Comparison of ENCODE assay signal across 22 cellular contexts in genomic region chr14:93861846-93862641, GRCh38.
DNase-seq lines count a peak whose midpoint lies in the region; ATAC-seq and TF ChIP-seq lines count a peak whose summit lies in the region.
"Had no signal": no experiment of that assay in that cellular context is flagged by ENCODE, and none has a peak within 500 bp of the region (broad histone marks: within the 10 kb centered on the region; RNA-seq: fewer than 3 reads in every experiment).

No MANE protein-coding gene starts in this region.

- no peaks in the 10 kb centered on the region for H3K9me3 ChIP-seq in hepatocyte (ENCODE audit: low read depth)
- H3K9me3 ChIP-seq: HAP-1, SJSA1 had no signal

- no peaks in the 10 kb centered on the region for H3K36me3 ChIP-seq in hepatocyte (replicated peaks; ENCODE audit: insufficient read depth, low read depth)
- no peaks in the 10 kb centered on the region for H3K36me3 ChIP-seq in urinary bladder (ENCODE audit: insufficient read depth)
- H3K36me3 ChIP-seq: HAP-1, SJSA1 had no signal

- DNase-seq in D341Med (ENCODE audit: low spot score) (peak; percentile 59), NCI-H82 treated with DMSO at 0.1 percent for 48 hours (lab: John Stamatoyannopoulos, UW; ENCODE audit: unreplicated experiment) (peak; percentile 62), hepatocyte (ENCODE audit: low spot score) (no peak), T-helper 2 cell (no peak)
- DNase-seq in stimulated activated CD4-positive, alpha-beta T cell treated with anti-CD3 and anti-CD28 coated beads, Interleukin-2, amount 100 ng/mL, for 48 hours: no peak
- DNase-seq: CD4-positive, CD25-positive, alpha-beta regulatory T cell; DMS53; HFFc6; KBM-7; MV-4-11; NCI-H1105; NCI-H1436 treated with DMSO at 0.1 percent for 48 hours; NCI-H187 treated with DMSO at 0.1 percent for 48 hours; NCI-H345; NCI-H526; Right ventricle myocardium superior; RPMI8226 had no signal

- no peak overlapping the region for H3K4me2 ChIP-seq in hepatocyte
- H3K4me2 ChIP-seq: GM23338 had no signal

- no peaks in the 10 kb centered on the region for H3K27me3 ChIP-seq in hepatocyte
- H3K27me3 ChIP-seq: SJSA1 had no signal

- ATAC-seq in HG02798 (IDR thresholded peaks at IDR 0.05; ENCODE audit: poor library complexity, unreplicated experiment): no peak
- ATAC-seq: GM23338 had no signal

- H3K4me3 ChIP-seq in hepatocyte (no peak overlapping the region), urinary bladder (ENCODE audit: low read depth, low read length) (no peak overlapping the region)
- H3K4me3 ChIP-seq: GM23338, HAP-1, SJSA1 had no signal

- 63% methylated on average over 8 of the region's 8 CpGs for WGBS in hepatocyte (ENCODE audit: low lambda C conversion rate, missing lambda C conversion rate)
- WGBS in urinary bladder: 54% methylated on average over 8 of the region's 8 CpGs

- no peaks in the 10 kb centered on the region for H3K79me2 ChIP-seq in hepatocyte

- peaks cover 23% of the 10 kb centered on the region for H3K4me1 ChIP-seq in hepatocyte (ENCODE audit: insufficient read depth)
- peaks cover 3% of the 10 kb centered on the region for H3K4me1 ChIP-seq in urinary bladder (ENCODE audit: insufficient read depth)
- H3K4me1 ChIP-seq: HAP-1, SJSA1 had no signal

- no peak overlapping the region for H2AFZ ChIP-seq in hepatocyte
- H2AFZ ChIP-seq: GM23338 had no signal

- no peaks in the 10 kb centered on the region for H4K20me1 ChIP-seq in hepatocyte (ENCODE audit: insufficient read depth, poor library complexity, severe bottlenecking)

- H3K9me2 ChIP-seq in hepatocyte (replicated peaks; ENCODE audit: insufficient read depth): no peaks in the 10 kb centered on the region

- H3K27ac ChIP-seq in hepatocyte: peak overlapping the region; percentile 50
- H3K27ac ChIP-seq in urinary bladder (ENCODE audit: low read depth): peak overlapping the region; percentile 65
- H3K27ac ChIP-seq: SJSA1 had no signal

- no peak for TF ChIP-seq CTCF in hepatocyte (IDR thresholded peaks at IDR 0.05; ENCODE audit: poor library complexity)

Comparison
In these comparisons a context has a peak if more than half of its experiments do, and no peak if none do; other contexts are left out.
1. DNase-seq: peak in D341Med (single experiment) and NCI-H82 treated with DMSO at 0.1 percent for 48 hours (single experiment); none in hepatocyte (single experiment), stimulated activated CD4-positive, alpha-beta T cell treated with anti-CD3 and anti-CD28 coated beads, Interleukin-2, amount 100 ng/mL, for 48 hours (0 of 2) and T-helper 2 cell (0 of 5).